Comparison of ENCODE assay signal across 8 cellular contexts in genomic region chr3:72270072-72270611, GRCh38.
A peak's percentile ranks its signal among the peaks of the same experiment; 100 is the strongest.
DNase-seq lines count a peak whose midpoint lies in the region; ATAC-seq lines count a peak whose summit lies in the region.

No MANE protein-coding gene starts in this region.

- no peak overlapping the region for H2BK5ac ChIP-seq in trophoblast cell (ENCODE audit: low read depth, low read length, poor library complexity)

- H3K9me3 ChIP-seq in SK-N-MC (ENCODE audit: low read depth, low read length) (no peaks in the 10 kb centered on the region), trophoblast cell (ENCODE audit: insufficient read depth, low read depth, low read length) (no peaks in the 10 kb centered on the region)

- H4K12ac ChIP-seq in trophoblast cell (ENCODE audit: low read depth, low read length), result no peak overlapping the region

- DNase-seq in activated CD8-positive, alpha-beta memory T cell treated with anti-CD3 and anti-CD28 coated beads, Interleukin-2, amount 10 ng/mL, durations not matched to agents 7 days and 5 days, result no peak
- no peak for DNase-seq in activated CD8-positive, alpha-beta memory T cell treated with anti-CD3 and anti-CD28 coated beads for 24 hours
- DNase-seq in SK-N-MC (ENCODE audit: low read depth, low spot score), result no peak
- peak; percentile 93 for DNase-seq in fibroblast of gingiva (ENCODE audit: low read depth)
- peak; percentile 75 to 86 for DNase-seq in trophoblast cell
- DNase-seq in NCI-H1436 (lab: John Stamatoyannopoulos, UW), result no peak

- H3K79me1 ChIP-seq in trophoblast cell (ENCODE audit: low read length), result peaks cover 12% of the 10 kb centered on the region

- no peaks in the 10 kb centered on the region for H3K36me3 Mint-ChIP-seq in activated CD8-positive, alpha-beta memory T cell treated with anti-CD3 and anti-CD28 coated beads, Interleukin-2, amount 10 ng/mL, durations not matched to agents 7 days and 5 days

- peaks cover 2% of the 10 kb centered on the region for H3K79me2 ChIP-seq in trophoblast cell (ENCODE audit: control insufficient read depth, insufficient read depth, low read length, poor library complexity)

- H3K4me1 Mint-ChIP-seq in activated CD8-positive, alpha-beta memory T cell treated with anti-CD3 and anti-CD28 coated beads, Interleukin-2, amount 10 ng/mL, durations not matched to agents 7 days and 5 days, result peaks cover 42% of the 10 kb centered on the region

- no peak overlapping the region for H4K8ac ChIP-seq in trophoblast cell (ENCODE audit: low read depth, low read length)

- peak overlapping the region; percentile 73 for H2AK5ac ChIP-seq in trophoblast cell (ENCODE audit: low read length)

- peaks cover 2% of the 10 kb centered on the region for H3K27me3 Mint-ChIP-seq in activated CD8-positive, alpha-beta memory T cell treated with anti-CD3 and anti-CD28 coated beads, Interleukin-2, amount 10 ng/mL, durations not matched to agents 7 days and 5 days

- H3K27ac ChIP-seq in SK-N-MC (peak overlapping the region; percentile 78), trophoblast cell (ENCODE audit: low read depth, low read length) (no peak overlapping the region)

- peak overlapping the region; percentile 58 for H4K91ac ChIP-seq in trophoblast cell (ENCODE audit: low read depth, low read length)

- no peak overlapping the region for H3K14ac ChIP-seq in trophoblast cell (ENCODE audit: low read length)

- H3K4me3 Mint-ChIP-seq in activated CD8-positive, alpha-beta memory T cell treated with anti-CD3 and anti-CD28 coated beads, Interleukin-2, amount 10 ng/mL, durations not matched to agents 7 days and 5 days, result no peak overlapping the region

- H3K9me3 Mint-ChIP-seq in activated CD8-positive, alpha-beta memory T cell treated with anti-CD3 and anti-CD28 coated beads, Interleukin-2, amount 10 ng/mL, durations not matched to agents 7 days and 5 days (ENCODE audit: low read depth), result no peaks in the 10 kb centered on the region

- no peak overlapping the region for H3K27ac Mint-ChIP-seq in activated CD8-positive, alpha-beta memory T cell treated with anti-CD3 and anti-CD28 coated beads, Interleukin-2, amount 10 ng/mL, durations not matched to agents 7 days and 5 days

- H2BK12ac ChIP-seq in trophoblast cell (ENCODE audit: low read length), result peak overlapping the region; percentile 78

- H2AFZ ChIP-seq in trophoblast cell (ENCODE audit: insufficient read depth, low read length, poor library complexity), result no peak overlapping the region

- H3K9ac ChIP-seq in SK-N-MC (ENCODE audit: insufficient read length) (peak overlapping the region; percentile 45), trophoblast cell (ENCODE audit: low read length) (no peak overlapping the region)

- peak overlapping the region; percentile 49 for H2BK120ac ChIP-seq in trophoblast cell (ENCODE audit: insufficient read depth, low read length, poor library complexity)

- no peak overlapping the region for H3K18ac ChIP-seq in trophoblast cell (ENCODE audit: low read length)

- CTCF ChIA-PET in activated CD8-positive, alpha-beta memory T cell treated with anti-CD3 and anti-CD28 coated beads, Interleukin-2, amount 10 ng/mL, durations not matched to agents 7 days and 5 days (lab: Charles Lee), result no interaction called here

- H3K27me3 ChIP-seq in trophoblast cell (ENCODE audit: insufficient read depth, low read length), result no peaks in the 10 kb centered on the region

- peak overlapping the region; percentile 45 for H3K4me3 ChIP-seq in SK-N-MC
- no peak overlapping the region for H3K4me3 ChIP-seq in trophoblast cell (ENCODE audit: low read depth, low read length)

- H3K23ac ChIP-seq in trophoblast cell (ENCODE audit: low read length), result no peak overlapping the region

- peak; percentile 23 for ATAC-seq in activated CD8-positive, alpha-beta memory T cell treated with anti-CD3 and anti-CD28 coated beads, Interleukin-2, amount 10 ng/mL, durations not matched to agents 7 days and 5 days
- ATAC-seq in HG03342 (IDR thresholded peaks at IDR 0.05; ENCODE audit: unreplicated experiment), result no peak
- ATAC-seq in HG03139 (IDR thresholded peaks at IDR 0.05; ENCODE audit: unreplicated experiment), result no peak

- H3K4me2 ChIP-seq in trophoblast cell (ENCODE audit: low read length), result no peak overlapping the region

- no peaks in the 10 kb centered on the region for H3K36me3 ChIP-seq in SK-N-MC (ENCODE audit: insufficient read depth, low read length)
- H3K36me3 ChIP-seq in trophoblast cell (ENCODE audit: control insufficient read depth in 1 of 2, insufficient read depth in 2 of 2, low read length in 2 of 2), result no peaks in the 10 kb centered on the region

- WGBS in trophoblast cell (ENCODE audit: extremely low coverage, insufficient coverage, insufficient read length), result no CpG with 5 or more reads among the region's 8 CpGs

- peaks cover 27 to 33% of the 10 kb centered on the region in 2 experiments for H3K4me1 ChIP-seq in trophoblast cell (ENCODE audit: control insufficient read depth in 1 of 2, insufficient read depth in 2 of 2, low read length in 2 of 2)

- no peak overlapping the region for H3K4ac ChIP-seq in trophoblast cell (ENCODE audit: low read depth, low read length)

Comparison
In these comparisons a context has a peak if more than half of its experiments do, and no peak if none do; other contexts are left out.
1. DNase-seq: peak in fibroblast of gingiva (single experiment) and trophoblast cell (2 of 2); none in activated CD8-positive, alpha-beta memory T cell treated with anti-CD3 and anti-CD28 coated beads, Interleukin-2, amount 10 ng/mL, durations not matched to agents 7 days and 5 days (single experiment), activated CD8-positive, alpha-beta memory T cell treated with anti-CD3 and anti-CD28 coated beads for 24 hours (single experiment), SK-N-MC (single experiment) and NCI-H1436 (single experiment).